1 cellular context compared by ENCODE assay signal in the genomic region with DNA sequence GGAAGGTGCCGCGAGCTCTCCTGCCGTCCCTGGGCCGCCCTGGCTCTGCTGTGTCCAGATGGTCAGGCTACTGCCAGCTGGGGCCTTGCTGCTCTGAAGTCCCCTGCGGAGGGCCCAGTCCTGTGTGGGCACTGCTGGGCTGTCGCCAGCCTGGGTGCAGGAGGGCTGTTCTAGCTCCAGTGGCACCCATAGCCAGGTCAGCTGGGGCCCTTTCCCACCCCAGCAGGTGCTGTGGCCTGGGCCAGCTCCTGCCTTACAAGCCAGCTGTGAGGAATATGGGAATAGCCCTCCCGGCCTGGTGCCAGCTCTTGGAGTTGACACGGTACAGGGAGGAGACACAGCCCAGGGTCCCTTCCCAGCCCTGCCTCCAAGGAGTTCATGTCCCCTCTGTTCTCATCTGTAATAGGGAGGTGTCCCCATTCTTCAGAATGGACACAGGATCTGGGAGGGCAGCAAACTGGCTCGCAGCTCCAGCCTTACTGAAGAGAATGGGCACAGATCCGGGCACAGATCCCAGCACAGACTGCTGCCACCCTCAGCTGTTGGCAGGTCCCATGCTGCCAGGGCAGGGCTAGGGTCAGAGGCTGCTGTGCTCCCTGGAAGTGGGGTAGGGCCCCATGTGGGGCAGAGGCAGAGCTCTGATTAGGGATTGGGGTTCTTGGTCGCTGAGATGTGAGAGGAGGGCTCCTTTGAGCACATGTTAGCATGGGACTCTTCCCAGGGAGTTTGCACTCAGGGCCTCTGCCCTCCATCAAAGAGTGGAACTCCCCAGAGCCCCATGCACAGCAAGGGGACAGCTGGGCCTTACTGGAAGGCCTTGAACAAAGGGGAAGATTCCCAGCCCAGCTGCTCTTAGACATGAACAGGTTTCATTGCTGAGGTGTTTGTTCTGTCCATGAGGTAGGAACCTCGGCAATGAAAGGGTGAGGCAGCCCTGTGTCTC.
TF ChIP-seq lines count a peak whose summit lies in the region.

No MANE protein-coding gene starts in this region.

TF ChIP-seq in HCT116, 20 proteins besides CTCF, POLR2A, EP300 and RAD21 (continued from another document):
- TF ChIP-seq REST (IDR thresholded peaks at IDR 0.05; ENCODE audit: low read depth), result no peak
- TF ChIP-seq EZH2phosphoT487 (IDR thresholded peaks at IDR 0.05; ENCODE audit: borderline replicate concordance), result no peak
- TF ChIP-seq MAX (IDR thresholded peaks at IDR 0.05), result no peak
- no peak for TF ChIP-seq ZFX (IDR thresholded peaks at IDR 0.05)
- TF ChIP-seq ATF3 (IDR thresholded peaks at IDR 0.05), result no peak
- TF ChIP-seq ZNF274 (IDR thresholded peaks at IDR 0.05; ENCODE audit: low read depth, low read length), result no peak
- TF ChIP-seq YY1 (IDR thresholded peaks at IDR 0.05; ENCODE audit: extremely low read depth, insufficient replicate concordance, low read depth, low read length), result no peak
- TF ChIP-seq POLR2AphosphoS5 (IDR thresholded peaks at IDR 0.05; ENCODE audit: low read depth, low read length), result no peak
- no peak for TF ChIP-seq SRF (IDR thresholded peaks at IDR 0.05; ENCODE audit: low read depth)
- no peak for TF ChIP-seq SP1 (IDR thresholded peaks at IDR 0.05; ENCODE audit: low read depth)
- TF ChIP-seq ZBTB33 (IDR thresholded peaks at IDR 0.05; ENCODE audit: extremely low read depth, insufficient replicate concordance, low read length), result no peak
- TF ChIP-seq CEBPB (IDR thresholded peaks at IDR 0.05; ENCODE audit: low read depth), result no peak
